ENCODE assay signal across 14 cellular contexts in genomic region chr22:28629420-28630184, GRCh38. TPM values are rescaled to one million over a fixed set of nuclear protein-coding genes. Genes with fewer than 3 reads are reported as not detected.
DNase-seq lines count a peak whose midpoint lies in the region; ATAC-seq, FAIRE-seq and TF ChIP-seq lines count a peak whose summit lies in the region.
"Had no signal": no experiment of that assay in that cellular context is flagged by ENCODE, and none has a peak within 500 bp of the region (broad histone marks: within the 10 kb centered on the region; RNA-seq: fewer than 3 reads in every experiment).

No MANE protein-coding gene starts in this region.

- CTCF ChIA-PET in H1 (lab: Charles Lee; ENCODE audit: partially characterized antibody) = interaction anchor here (0.6 to 1.5 kb wide), 4 partner anchors 11 to 241 kb away, joined by 3 to 5 read pairs (median 4); no protein-coding TSS in a partner anchor
- CTCF ChIA-PET in activated CD4-positive, alpha-beta T cell treated with anti-CD3 and anti-CD28 coated beads, Interleukin-2, amount 10 ng/mL, durations not matched to agents 7 days and 5 days (lab: Charles Lee) = no interaction called here

- H3K4me2 ChIP-seq in H1 (ENCODE audit: insufficient read depth in 1 of 2, low read depth in 2 of 2, low read length in 2 of 2) = peak overlapping the region in 1 of 2 experiments; percentile 47; a peak in 2 of 4 replicates

- H3K23ac ChIP-seq in H1 (ENCODE audit: insufficient read length) = no peak overlapping the region

- 0 out of 2 replicates have a peak overlapping the region, but pooled peaks have one; percentile 14 for H2AK5ac ChIP-seq in H1 (ENCODE audit: low read depth, low read length)

- H4K8ac ChIP-seq in H1 (ENCODE audit: extremely low read depth, insufficient read depth, low read length) = no peak overlapping the region

- H4K5ac ChIP-seq in H1 (ENCODE audit: insufficient read length, low read depth, low read length) = no peak overlapping the region

- H3K27ac ChIP-seq in H1 (ENCODE audit: low read depth, low read length) = no peak overlapping the region; the same call in 1 of the 2 replicates
- H3K27ac ChIP-seq: coronary artery had no signal

- H3K79me1 ChIP-seq in H1 (ENCODE audit: low read depth, low read length) = no peaks in the 10 kb centered on the region

- H3K36me3 ChIP-seq in H1 (ENCODE audit: control insufficient read depth in 2 of 4, insufficient read depth in 4 of 4, low read length in 3 of 4) = no peaks in the 10 kb centered on the region

- H3K18ac ChIP-seq in H1 (ENCODE audit: extremely low read depth, low read length) = no peak overlapping the region

- H4K91ac ChIP-seq in H1 (replicated peaks; ENCODE audit: insufficient read length, low read length) = no peak overlapping the region

- H2BK120ac ChIP-seq in H1 (replicated peaks; ENCODE audit: low read depth, low read length) = no peak overlapping the region

- no peaks in the 10 kb centered on the region for H3K27me3 ChIP-seq in H1 (replicated peaks in 1 of 4; ENCODE audit: control insufficient read depth in 3 of 4, extremely low read depth in 1 of 4, insufficient read depth in 3 of 4, low read length in 3 of 4)

- FAIRE-seq in H1 (lab: Jason Lieb, UNC) = no peak

- H3K27me3 Mint-ChIP-seq in activated CD4-positive, alpha-beta T cell treated with anti-CD3 and anti-CD28 coated beads, Interleukin-2, amount 10 ng/mL, durations not matched to agents 7 days and 5 days = peaks cover 61% of the 10 kb centered on the region

- no peak overlapping the region for H3K14ac ChIP-seq in H1 (ENCODE audit: insufficient read length)

- H3K79me2 ChIP-seq in H1 (ENCODE audit: control insufficient read depth in 1 of 2, insufficient read depth in 2 of 2, low read length in 2 of 2) = no peaks in the 10 kb centered on the region

- TF ChIP-seq EP300 in H1 (IDR thresholded peaks at IDR 0.05; ENCODE audit: borderline replicate concordance in 1 of 2, low read depth in 2 of 2, low read length in 2 of 2) = no peak

- peak overlapping the region in 1 of 4 experiments; percentile 7; a peak in 1 of 8 replicates for H3K4me3 ChIP-seq in H1 (ENCODE audit: extremely low read depth in 1 of 4, insufficient read depth in 2 of 4, low read depth in 3 of 4, low read length in 4 of 4)
- H3K4me3 ChIP-seq: coronary artery had no signal

- TF ChIP-seq POLR2A in H1 (IDR thresholded peaks at IDR 0.05; ENCODE audit: control extremely low read depth in 1 of 2, low read depth in 2 of 2, low read length in 2 of 2) = no peak

- H3K23me2 ChIP-seq in H1 (ENCODE audit: low read depth, low read length) = no peaks in the 10 kb centered on the region; the same call in 1 of the 2 replicates

- no peak overlapping the region for H3K4ac ChIP-seq in H1 (replicated peaks; ENCODE audit: insufficient read length, low read depth, low read length)

- H2AFZ ChIP-seq in H1 (ENCODE audit: low read length) = peak overlapping the region; percentile 30; the same call in 1 of the 2 replicates

- no peak overlapping the region for H2BK12ac ChIP-seq in H1 (ENCODE audit: low read depth, low read length)

- H3K4me1 ChIP-seq in H1 (replicated peaks in 1 of 4; ENCODE audit: control insufficient read depth in 3 of 4, insufficient read depth in 4 of 4, low read length in 3 of 4) = peaks cover 0 to 8% (median 3%) of the 10 kb centered on the region in 4 experiments; a peak in 2 of 7 replicates

- no peak overlapping the region for H2BK20ac ChIP-seq in H1 (ENCODE audit: low read length)

- no peaks in the 10 kb centered on the region for H4K20me1 ChIP-seq in H1 (replicated peaks in 1 of 2; ENCODE audit: control insufficient read depth in 1 of 2, insufficient read depth in 2 of 2, low read length in 2 of 2)

- POLR2A ChIA-PET in H1 (lab: Charles Lee; ENCODE audit: partially characterized antibody) = interaction anchor here (0.6 to 1.3 kb wide), 2 partner anchors 164 kb away, joined by 3 to 5 read pairs; no protein-coding TSS in a partner anchor
- POLR2A ChIA-PET in activated CD4-positive, alpha-beta T cell treated with anti-CD3 and anti-CD28 coated beads, Interleukin-2, amount 10 ng/mL, durations not matched to agents 7 days and 5 days (lab: Charles Lee) = no interaction called here

- no peaks in the 10 kb centered on the region for H3K9me3 ChIP-seq in H1 (ENCODE audit: insufficient read depth in 2 of 2, low read depth in 1 of 2, low read length in 1 of 2)

- H3K36me3 Mint-ChIP-seq in activated CD4-positive, alpha-beta T cell treated with anti-CD3 and anti-CD28 coated beads, Interleukin-2, amount 10 ng/mL, durations not matched to agents 7 days and 5 days (ENCODE audit: low read depth) = no peaks in the 10 kb centered on the region
- H3K36me3 Mint-ChIP-seq: memory B cell had no signal

- ATAC-seq in GM21423 (IDR thresholded peaks at IDR 0.05; ENCODE audit: unreplicated experiment) = no peak
- ATAC-seq: activated T-cell treated with anti-CD3 and anti-CD28 coated beads, Interleukin-2, amount 50 U/mL, for 4 hours had no signal

- H3K27ac Mint-ChIP-seq in activated CD4-positive, alpha-beta T cell treated with anti-CD3 and anti-CD28 coated beads, Interleukin-2, amount 10 ng/mL, durations not matched to agents 7 days and 5 days = no peak overlapping the region
- H3K27ac Mint-ChIP-seq: HFFc6, memory B cell had no signal

- H2BK5ac ChIP-seq in H1 (ENCODE audit: low read depth, low read length) = no peak overlapping the region

- DNase-seq in NCI-H2171 treated with DMSO at 0.1 percent for 48 hours (lab: John Stamatoyannopoulos, UW) = peak; percentile 24
- DNase-seq in NCI-H2171 (lab: John Stamatoyannopoulos, UW) = no peak
- DNase-seq in NCI-H2227 (lab: John Stamatoyannopoulos, UW; ENCODE audit: unreplicated experiment) = peak; percentile 12
- DNase-seq in H1 (ENCODE audit: low read depth in 1 of 2, low spot score in 2 of 2) = no peak
- DNase-seq in renal cortical epithelial cell (ENCODE audit: low read depth) = peak; percentile 13
- no peak for DNase-seq in activated CD4-positive, alpha-beta T cell treated with anti-CD3 and anti-CD28 coated beads, Interleukin-2, amount 10 ng/mL, durations not matched to agents 7 days and 5 days
- DNase-seq in germinal center (ENCODE audit: low spot score) = no peak
- DNase-seq: activated T-cell treated with anti-CD3 and anti-CD28 coated beads, Interleukin-2, amount 50 U/mL, for 4 hours; HFFc6; NCI-H1105; SIG-M5 had no signal

- no peak for TF ChIP-seq RAD21 in H1 (IDR thresholded peaks at IDR 0.05 in 1 of 2, conservative IDR thresholded peaks at IDR 0.05 in 1 of 2; ENCODE audit: low read depth in 2 of 2, low read length in 2 of 2)

- no peaks in the 10 kb centered on the region for H3K9me3 Mint-ChIP-seq in activated CD4-positive, alpha-beta T cell treated with anti-CD3 and anti-CD28 coated beads, Interleukin-2, amount 10 ng/mL, durations not matched to agents 7 days and 5 days
- H3K9me3 Mint-ChIP-seq: activated T-cell treated with anti-CD3 and anti-CD28 coated beads, Interleukin-2, amount 50 U/mL, for 4 hours; HFFc6; memory B cell had no signal

- H3K56ac ChIP-seq in H1 (replicated peaks; ENCODE audit: insufficient read length, low read depth, low read length) = no peak overlapping the region

- 80% methylated on average over 4 of the region's 4 CpGs; no CpG with 5 or more reads in 1 of the 2 experiments for WGBS in H1 (ENCODE audit: extremely low coverage in 1 of 2, insufficient coverage in 1 of 2, insufficient read length in 1 of 2, insufficient replicate concordance in 2 of 2, low coverage in 1 of 2, low lambda C conversion rate in 2 of 2, missing lambda C conversion rate in 1 of 2), 2 experiments

- TF ChIP-seq CTCF in H1 (IDR thresholded peaks at IDR 0.05; ENCODE audit: control extremely low read depth in 1 of 3, insufficient read depth in 1 of 3, low read depth in 1 of 3, low read length in 3 of 3) = no peak

- H3K9ac ChIP-seq in H1 (replicated peaks in 1 of 4; ENCODE audit: extremely low read depth in 1 of 4, low read depth in 3 of 4, low read length in 3 of 4) = no peak overlapping the region; a peak in 1 of 7 replicates

- H3K4me3 Mint-ChIP-seq in activated CD4-positive, alpha-beta T cell treated with anti-CD3 and anti-CD28 coated beads, Interleukin-2, amount 10 ng/mL, durations not matched to agents 7 days and 5 days = no peak overlapping the region
- H3K4me3 Mint-ChIP-seq: activated T-cell treated with anti-CD3 and anti-CD28 coated beads, Interleukin-2, amount 50 U/mL, for 4 hours; HFFc6; memory B cell had no signal

- H3K4me1 Mint-ChIP-seq in activated CD4-positive, alpha-beta T cell treated with anti-CD3 and anti-CD28 coated beads, Interleukin-2, amount 10 ng/mL, durations not matched to agents 7 days and 5 days = no peaks in the 10 kb centered on the region
- H3K4me1 Mint-ChIP-seq: memory B cell had no signal

- H2BK15ac ChIP-seq in H1 (ENCODE audit: low read length) = no peak overlapping the region

TF ChIP-seq in H1, 55 proteins besides CTCF, POLR2A, EP300 and RAD21 (continues in another document):
- 0 out of 2 replicates have a peak, but pooled peaks have one; percentile 45 for TF ChIP-seq CREB1 (IDR thresholded peaks at IDR 0.05)
- TF ChIP-seq TAF7 (optimal IDR thresholded peaks at IDR 0.05; ENCODE audit: borderline replicate concordance, low read depth, low read length) = no peak
- TF ChIP-seq ATF3 (IDR thresholded peaks at IDR 0.05; ENCODE audit: insufficient read depth, low read depth, low read length) = peak; percentile 46; the same call in 1 of the 2 replicates
- no peak for TF ChIP-seq NRF1 (IDR thresholded peaks at IDR 0.05; ENCODE audit: low read depth, low read length)
- peak; percentile 76 for TF ChIP-seq JUND (IDR thresholded peaks at IDR 0.05; ENCODE audit: low read length)
- TF ChIP-seq CEBPB (IDR thresholded peaks at IDR 0.05; ENCODE audit: low read depth, low read length) = peak; percentile 94
- TF ChIP-seq HDAC2 (IDR thresholded peaks at IDR 0.05; ENCODE audit: borderline replicate concordance in 1 of 2, low read depth in 2 of 2, low read length in 2 of 2) = no peak

RNA-seq across cellular contexts. Expression of gene TTC28, which starts 50.0 kb away (rescaled TPM):
- 12.6 and 13.1 TPM in 2 replicates for total RNA-seq in H1 (2021; fragmentation: NEBNext Ultra II Directional; extraction: Animal tissue kit (Norgen Biotek cat#: 25700))
- 2.6 and 6.5 TPM in 2 replicates for polyA plus RNA-seq in H1 (2011; rRNA removed)
- 2.5 TPM for polyA plus RNA-seq in H1 (2011; cell fraction: cytosol; rRNA removed)
- polyA plus RNA-seq in H1 (2011; cell fraction: nucleus; rRNA removed) = 12.1 TPM
- 3.7 to 6.4 TPM (median 4.5 TPM) in 4 replicates for polyA plus RNA-seq in H1 (2012, experiment 1 of 2)
- 0.91 TPM for polyA plus RNA-seq in H1 (2012, experiment 2 of 2)
- 3.5 TPM for polyA plus RNA-seq in H1 (2013, experiment 1 of 2)
- 4.5 TPM for polyA plus RNA-seq in H1 (2013, experiment 2 of 2)
- polyA minus RNA-seq in H1 (2011; rRNA and poly(A)+ RNA removed) = 13.1 and 22.7 TPM in 2 replicates
- 11.5 TPM for polyA minus RNA-seq in H1 (2011; cell fraction: cytosol; rRNA and poly(A)+ RNA removed)
- polyA minus RNA-seq in H1 (2011; cell fraction: nucleus; rRNA and poly(A)+ RNA removed) = 34.5 TPM
- total RNA-seq in renal cortical epithelial cell = 6.3 and 28.3 TPM in 2 replicates
- total RNA-seq in activated CD4-positive, alpha-beta T cell treated with anti-CD3 and anti-CD28 coated beads, Interleukin-2, amount 10 ng/mL, durations not matched to agents 7 days and 5 days = 1 to 10 TPM in 1 of 2 experiments, under 1 TPM in 1; 0.74 to 1.2 TPM

Comparison
In these comparisons a context has a peak if more than half of its experiments do, and no peak if none do; other contexts are left out.
1. DNase-seq: peak in NCI-H2171 treated with DMSO at 0.1 percent for 48 hours (single experiment), NCI-H2227 (single experiment) and renal cortical epithelial cell (single experiment); none in NCI-H2171 (single experiment), H1 (0 of 2), activated CD4-positive, alpha-beta T cell treated with anti-CD3 and anti-CD28 coated beads, Interleukin-2, amount 10 ng/mL, durations not matched to agents 7 days and 5 days (single experiment) and germinal center (single experiment).